In genomic region chr3:72487078-72487765, GRCh38 we compare ENCODE assay signal across 8 cellular contexts.
A peak's percentile ranks its signal among the peaks of the same experiment; 100 is the strongest.
DNase-seq lines count a peak whose midpoint lies in the region; ATAC-seq and FAIRE-seq lines count a peak whose summit lies in the region.

No MANE protein-coding gene starts in this region.

- ATAC-seq in HG02798 (IDR thresholded peaks at IDR 0.05; ENCODE audit: poor library complexity, unreplicated experiment) (peak; percentile 53), HG03108 (IDR thresholded peaks at IDR 0.05; ENCODE audit: unreplicated experiment) (no peak)
- ATAC-seq in activated naive CD8-positive, alpha-beta T cell treated with anti-CD3 and anti-CD28 coated beads, Interleukin-2, amount 50 U/mL, for 24 hours: peak; percentile 30

- peaks cover 14% of the 10 kb centered on the region for H3K9me3 Mint-ChIP-seq in activated naive CD8-positive, alpha-beta T cell treated with anti-CD3 and anti-CD28 coated beads, Interleukin-2, amount 50 U/mL, for 24 hours

- H3K36me3 Mint-ChIP-seq in activated naive CD8-positive, alpha-beta T cell treated with anti-CD3 and anti-CD28 coated beads, Interleukin-2, amount 50 U/mL, for 24 hours (ENCODE audit: low read depth): peaks cover 19% of the 10 kb centered on the region

- no peak overlapping the region for H3K4me3 Mint-ChIP-seq in activated naive CD8-positive, alpha-beta T cell treated with anti-CD3 and anti-CD28 coated beads, Interleukin-2, amount 50 U/mL, for 24 hours

- FAIRE-seq in GM19239 (lab: Jason Lieb, UNC): no peak

- no peaks in the 10 kb centered on the region for H3K27me3 Mint-ChIP-seq in activated naive CD8-positive, alpha-beta T cell treated with anti-CD3 and anti-CD28 coated beads, Interleukin-2, amount 50 U/mL, for 24 hours

- peaks cover 64% of the 10 kb centered on the region for H3K4me1 Mint-ChIP-seq in activated naive CD8-positive, alpha-beta T cell treated with anti-CD3 and anti-CD28 coated beads, Interleukin-2, amount 50 U/mL, for 24 hours

- H3K27ac Mint-ChIP-seq in activated naive CD8-positive, alpha-beta T cell treated with anti-CD3 and anti-CD28 coated beads, Interleukin-2, amount 50 U/mL, for 24 hours: peak overlapping the region; percentile 84

- DNase-seq in AG08395 (ENCODE audit: low spot score) (peak; percentile 95), kidney tubule cell (ENCODE audit: low spot score) (peak; percentile 94), GM19239 (ENCODE audit: insufficient read length, low spot score) (no peak)
- DNase-seq in activated naive CD8-positive, alpha-beta T cell treated with anti-CD3 and anti-CD28 coated beads, Interleukin-2, amount 50 U/mL, for 24 hours: peak; percentile 57
- peak; percentile 24 for DNase-seq in stimulated activated CD8-positive, alpha-beta memory T cell treated with anti-CD3 and anti-CD28 coated beads, Interleukin-7, amount 100 ng/mL, for 24 hours (ENCODE audit: low read depth)
- no peak for DNase-seq in effector CD4-positive, alpha-beta T cell

Comparison
In these comparisons a context has a peak if more than half of its experiments do, and no peak if none do; other contexts are left out.
1. DNase-seq: peak in AG08395 (single experiment), activated naive CD8-positive, alpha-beta T cell treated with anti-CD3 and anti-CD28 coated beads, Interleukin-2, amount 50 U/mL, for 24 hours (single experiment), kidney tubule cell (single experiment) and stimulated activated CD8-positive, alpha-beta memory T cell treated with anti-CD3 and anti-CD28 coated beads, Interleukin-7, amount 100 ng/mL, for 24 hours (single experiment); none in effector CD4-positive, alpha-beta T cell (single experiment) and GM19239 (single experiment).